8 cellular contexts compared by ENCODE assay signal in genomic region chr5:129906177-129906887, GRCh38. TPM values are rescaled to one million over a fixed set of nuclear protein-coding genes. Genes with fewer than 3 reads are reported as not detected.
DNase-seq lines count a peak whose midpoint lies in the region; ATAC-seq and TF ChIP-seq lines count a peak whose summit lies in the region.

No MANE protein-coding gene starts in this region.

- H3K27me3 ChIP-seq in NT2/D1 (ENCODE audit: insufficient read depth, insufficient read length) (peaks cover 43% of the 10 kb centered on the region), esophagus squamous epithelium (peaks cover 0 to 52% (median 0%) of the 10 kb centered on the region in 4 donors), neural cell (ENCODE audit: insufficient read depth, low read depth, low read length) (peaks cover 40% of the 10 kb centered on the region)

- H3F3A ChIP-seq in neural cell (ENCODE audit: insufficient read depth, low read length, poor library complexity, severe bottlenecking) = peaks cover 5% of the 10 kb centered on the region

- peak; percentile 53 for TF ChIP-seq RAD21 in neural cell (conservative IDR thresholded peaks at IDR 0.05)

- no peaks in the 10 kb centered on the region for H3K79me2 ChIP-seq in neural cell (replicated peaks; ENCODE audit: insufficient read depth, low read length)

- TF ChIP-seq CTCF in esophagus squamous epithelium (IDR thresholded peaks at IDR 0.05) (no peak), neural cell (IDR thresholded peaks at IDR 0.05; ENCODE audit: poor library complexity, severe bottlenecking) (peak; percentile 42)

- H3K9me2 ChIP-seq in neural cell (ENCODE audit: insufficient read depth, low read length) = no peaks in the 10 kb centered on the region

- H3K36me3 ChIP-seq in NT2/D1 (ENCODE audit: insufficient read depth, insufficient read length, low read length) (no peaks in the 10 kb centered on the region), esophagus squamous epithelium (no peaks in the 10 kb centered on the region), neural cell (ENCODE audit: insufficient read depth, low read length) (no peaks in the 10 kb centered on the region)

- H3K27ac ChIP-seq in esophagus squamous epithelium = no peak overlapping the region
- no peak overlapping the region for H3K27ac ChIP-seq in neural cell (ENCODE audit: low read length)

- TF ChIP-seq EP300 in neural cell (conservative IDR thresholded peaks at IDR 0.05; ENCODE audit: poor library complexity, severe bottlenecking) = no peak

- no peaks in the 10 kb centered on the region for H3K9me3 ChIP-seq in NT2/D1 (ENCODE audit: insufficient read depth, low read length)
- H3K9me3 ChIP-seq in esophagus squamous epithelium = no peaks in the 10 kb centered on the region
- no peaks in the 10 kb centered on the region for H3K9me3 ChIP-seq in neural cell (ENCODE audit: low read length)

- H3K4me1 ChIP-seq in NT2/D1 (ENCODE audit: insufficient read depth, insufficient read length) (no peaks in the 10 kb centered on the region), esophagus squamous epithelium (peaks cover 11 to 35% (median 14%) of the 10 kb centered on the region in 3 donors)

- H3K4me3 ChIP-seq in NT2/D1 (ENCODE audit: insufficient read length, low read depth) (peak overlapping the region; percentile 26), esophagus squamous epithelium (peak overlapping the region; percentile 65 to 86 (median 73)), neural cell (ENCODE audit: low read length) (peak overlapping the region; percentile 88)

- H3K9ac ChIP-seq in NT2/D1 (ENCODE audit: insufficient read length, low read depth) (peak overlapping the region; percentile 21), neural cell (ENCODE audit: low read length) (peak overlapping the region; percentile 64)

- no peak for TF ChIP-seq POLR2A in esophagus squamous epithelium (IDR thresholded peaks at IDR 0.05)

- no peaks in the 10 kb centered on the region for H4K20me1 ChIP-seq in neural cell (ENCODE audit: insufficient read depth)

- H2AFZ ChIP-seq in neural cell (ENCODE audit: low read depth, low read length) = no peak overlapping the region

- intact Hi-C loops in esophagus squamous epithelium (cut with DNase I) = no loop called here

- 7 to 11% methylated on average over 14 of the region's 20 CpGs for WGBS in esophagus squamous epithelium, 2 donors

- ATAC-seq in GM19452 (IDR thresholded peaks at IDR 0.05; ENCODE audit: unreplicated experiment) = no peak

- H3K4me2 ChIP-seq in neural cell (ENCODE audit: low read length) = peak overlapping the region; percentile 77

- peak; percentile 69 for DNase-seq in Ammon's horn (ENCODE audit: low spot score)
- no peak for DNase-seq in NT2/D1 (ENCODE audit: low read depth, low spot score)
- no peak for DNase-seq in esophagus squamous epithelium (lab: John Stamatoyannopoulos, UW)
- no peak for DNase-seq in NCI-H1092 treated with DMSO at 0.1 percent for 48 hours (lab: John Stamatoyannopoulos, UW)
- DNase-seq in activated CD8-positive, alpha-beta memory T cell treated with anti-CD3 and anti-CD28 coated beads, Interleukin-2, amount 50 U/mL, for 4 hours = no peak
- no peak for DNase-seq in NCI-H1048 (lab: John Stamatoyannopoulos, UW)

TF ChIP-seq in neural cell, 6 proteins besides CTCF, POLR2A, EP300 and RAD21:
- no peak for TF ChIP-seq MXI1 (conservative IDR thresholded peaks at IDR 0.05; ENCODE audit: poor library complexity, severe bottlenecking)
- TF ChIP-seq REST (IDR thresholded peaks at IDR 0.05; ENCODE audit: borderline replicate concordance) = no peak
- no peak for TF ChIP-seq EZH2 (IDR thresholded peaks at IDR 0.05; ENCODE audit: borderline replicate concordance, insufficient read depth, low read length, poor library complexity, severe bottlenecking)
- TF ChIP-seq SMC3 (conservative IDR thresholded peaks at IDR 0.05; ENCODE audit: poor library complexity) = no peak
- TF ChIP-seq TAF1 (IDR thresholded peaks at IDR 0.05; ENCODE audit: low read depth) = no peak

RNA-seq across cellular contexts. Expression of gene CHSY3, which starts 2.1 kb away (rescaled TPM):
- total RNA-seq in esophagus squamous epithelium = 1 to 10 TPM in 2 of 4 donors, under 1 TPM in 1, not detected in 1; 0.70 to 2.3 (median 1.3) TPM
- 0.40 TPM in 1 of 2 replicates, not detected in the other for polyA plus RNA-seq in neural cell
- polyA minus RNA-seq in neural cell = 1.5 and 2.4 TPM in 2 replicates

Comparison
In these comparisons a context has a peak if more than half of its experiments do, and no peak if none do; other contexts are left out.
1. H3K4me3 ChIP-seq: peak in every context shown above with its lines; median percentile 88 in neural cell; 73 in esophagus squamous epithelium; 26 in NT2/D1.